ENCODE assay signal across 1 cellular context in genomic region chr12:93191956-93192355, GRCh38.
TF ChIP-seq lines count a peak whose summit lies in the region.

No MANE protein-coding gene starts in this region.

TF ChIP-seq in K562, 482 proteins besides CTCF, POLR2A, EP300 and RAD21 (continued from another document):
- TF ChIP-seq ZNF318 (IDR thresholded peaks at IDR 0.05; ENCODE audit: borderline replicate concordance in 1 of 2, low read depth in 1 of 2) (no peak), PRPF4 (IDR thresholded peaks at IDR 0.05; ENCODE audit: insufficient read depth, low read depth, low read length, poor library complexity, severe bottlenecking) (no peak), FOXM1 (IDR thresholded peaks at IDR 0.05; ENCODE audit: low read depth) (no peak), FOXM1 (CRISPR knock-in tag; IDR thresholded peaks at IDR 0.05; ENCODE audit: low read depth) (no peak), FOXA3 (CRISPR knock-in tag; conservative IDR thresholded peaks at IDR 0.05 in 1 of 2, IDR thresholded peaks at IDR 0.05 in 1 of 2) (no peak), ZNF143 (CRISPR knock-in tag; IDR thresholded peaks at IDR 0.05) (no peak), ZNF445 (CRISPR knock-in tag; IDR thresholded peaks at IDR 0.05; ENCODE audit: low read depth) (no peak), E2F4 (CRISPR knock-in tag; IDR thresholded peaks at IDR 0.05; ENCODE audit: low read depth) (no peak), ELF4 (CRISPR knock-in tag; IDR thresholded peaks at IDR 0.05) (no peak), SNAPC5 (CRISPR knock-in tag; IDR thresholded peaks at IDR 0.05) (no peak), ZHX1 (conservative IDR thresholded peaks at IDR 0.05; ENCODE audit: low read length) (no peak), STAG1 (CRISPR knock-in tag; IDR thresholded peaks at IDR 0.05; ENCODE audit: borderline replicate concordance) (no peak), JUND (IDR thresholded peaks at IDR 0.05; ENCODE audit: borderline replicate concordance, low read depth, low read length) (no peak), JUND (tag; IDR thresholded peaks at IDR 0.05; ENCODE audit: borderline replicate concordance, low read depth, low read length) (no peak), ZBTB5 (IDR thresholded peaks at IDR 0.05) (no peak), PTTG1 (tag; IDR thresholded peaks at IDR 0.05; ENCODE audit: low read depth) (no peak), NFATC3 (IDR thresholded peaks at IDR 0.05) (no peak)
